In the genomic region with DNA sequence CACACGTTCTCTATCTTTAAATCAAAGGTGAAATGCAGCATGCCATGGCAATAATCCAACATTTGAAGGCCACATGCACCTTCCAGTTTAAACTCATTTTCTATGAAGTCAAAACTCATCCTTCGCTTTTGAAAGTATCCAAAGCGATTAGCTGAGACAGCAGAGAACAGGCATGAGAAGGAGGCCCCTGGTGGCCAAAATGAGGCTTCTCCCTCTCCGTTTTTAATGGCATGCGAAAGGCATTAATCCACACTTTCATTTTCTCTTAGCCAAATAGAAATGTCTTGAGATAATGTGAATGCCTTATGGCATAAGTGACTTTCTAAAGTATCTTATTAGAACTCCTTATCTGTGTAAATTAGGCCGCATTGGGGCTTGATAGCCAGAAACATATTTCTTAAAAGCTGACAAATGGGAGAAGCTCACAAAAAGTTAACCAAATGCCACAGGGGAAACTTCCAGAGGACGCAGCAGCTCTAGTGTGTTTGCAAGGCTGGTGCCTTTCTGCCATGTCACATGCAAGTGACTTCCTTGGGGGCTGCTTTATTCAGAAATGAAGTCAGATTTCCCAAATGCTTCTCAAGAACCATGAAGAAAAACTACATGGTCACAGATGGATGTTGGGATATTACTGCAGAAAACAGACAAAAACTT, we compare ENCODE assay signal across 8 cellular contexts.
DNase-seq lines count a peak whose midpoint lies in the region; FAIRE-seq and TF ChIP-seq lines count a peak whose summit lies in the region.

No MANE protein-coding gene starts in this region.

- no peaks in the 10 kb centered on the region for H3K79me2 ChIP-seq in H9 (ENCODE audit: insufficient read depth, low read length)

- H3K23ac ChIP-seq in H9 (ENCODE audit: insufficient read length, low read depth, low read length), result no peak overlapping the region

- no peak for FAIRE-seq in kidney (lab: Jason Lieb, UNC)

- H3K4me3 ChIP-seq in AG10803 (ENCODE audit: low read length) (peak overlapping the region; percentile 46), kidney (ENCODE audit: low read length in 2 of 2) (peak overlapping the region; percentile 17 to 29)

- H2BK5ac ChIP-seq in H9 (ENCODE audit: insufficient read length, low read length), result no peak overlapping the region

- no peak overlapping the region for H2BK20ac ChIP-seq in H9 (ENCODE audit: low read depth, low read length, poor library complexity, severe bottlenecking)

- H3K9me3 Mint-ChIP-seq in H9 (no peaks in the 10 kb centered on the region), immature natural killer cell (peaks cover 0 to 25% (median 4%) of the 10 kb centered on the region in 6 donors)
- H3K9me3 Mint-ChIP-seq in T-helper 2 cell treated with Interferon-gamma antibody and Interleukin-4, amounts not matched to agents 5 μg/mL and 100 μg/mL, for 36 hours, result no peaks in the 10 kb centered on the region

- H3K4me2 ChIP-seq in H9 (ENCODE audit: insufficient read depth, insufficient read length, low read length), result no peak overlapping the region

- no peak overlapping the region for H4K8ac ChIP-seq in H9 (replicated peaks; ENCODE audit: insufficient read length, low read depth, low read length)

- intact Hi-C loops in kidney (cut with DNase I), result no loop called here

- no peak overlapping the region for H3K27ac Mint-ChIP-seq in H9
- H3K27ac Mint-ChIP-seq in T-helper 2 cell treated with Interferon-gamma antibody and Interleukin-4, amounts not matched to agents 5 μg/mL and 100 μg/mL, for 36 hours, result no peak overlapping the region
- no peak overlapping the region for H3K27ac Mint-ChIP-seq in immature natural killer cell

- H3K56ac ChIP-seq in H9 (ENCODE audit: insufficient read length, low read depth, low read length), result no peak overlapping the region

- H3K27ac ChIP-seq in H9 (ENCODE audit: insufficient read length, low read depth, low read length) (no peak overlapping the region), kidney (ENCODE audit: low read depth in 2 of 2, low read length in 2 of 2) (no peak overlapping the region)

- H3K27me3 Mint-ChIP-seq in H9 (ENCODE audit: low read depth) (no peaks in the 10 kb centered on the region), immature natural killer cell (ENCODE audit: low read depth in 3 of 3) (no peaks in the 10 kb centered on the region)
- no peaks in the 10 kb centered on the region for H3K27me3 Mint-ChIP-seq in T-helper 2 cell treated with Interferon-gamma antibody and Interleukin-4, amounts not matched to agents 5 μg/mL and 100 μg/mL, for 36 hours (ENCODE audit: low read depth)

- no peak overlapping the region for H3K14ac ChIP-seq in H9 (ENCODE audit: insufficient read depth, low read length)

- DNase-seq in AG10803 (ENCODE audit: low read depth) (peak; percentile 29), H9 (peak; percentile 47), kidney (no peak), islet precursor cell (no peak), DMS153 treated with DMSO at 0.1 percent for 48 hours (lab: John Stamatoyannopoulos, UW; ENCODE audit: unreplicated experiment) (no peak), immature natural killer cell (no peak)
- no peak for DNase-seq in T-helper 2 cell treated with Interferon-gamma antibody and Interleukin-4, amounts not matched to agents 5 μg/mL and 100 μg/mL, for 36 hours (ENCODE audit: low spot score)
- DNase-seq in activated naive CD4-positive, alpha-beta T cell treated with Interleukin-2 at 50 U/mL for 16 hours, result no peak

- H3K4me1 ChIP-seq in H9 (ENCODE audit: insufficient read depth, low read length), result peaks cover 7% of the 10 kb centered on the region; the same call in 1 of the 2 replicates
- no peaks in the 10 kb centered on the region for H3K4me1 ChIP-seq in kidney (ENCODE audit: control insufficient read depth in 1 of 2, insufficient read depth in 1 of 2, low read depth in 1 of 2, low read length in 2 of 2)

- no peaks in the 10 kb centered on the region for H3K9me3 ChIP-seq in H9 (ENCODE audit: control insufficient read depth, low read depth, low read length)
- no peaks in the 10 kb centered on the region for H3K9me3 ChIP-seq in kidney (ENCODE audit: control insufficient read depth in 1 of 2, low read length in 2 of 2)

- no peaks in the 10 kb centered on the region for H3K36me3 ChIP-seq in kidney (ENCODE audit: control insufficient read depth in 1 of 2, insufficient read depth in 2 of 2, low read length in 2 of 2)

- H3K23me2 ChIP-seq in H9 (ENCODE audit: insufficient read length, low read depth, low read length, poor library complexity, severe bottlenecking), result no peaks in the 10 kb centered on the region

- H2AFZ ChIP-seq in H9 (ENCODE audit: low read length), result peak overlapping the region; percentile 58

- H3K4me3 Mint-ChIP-seq in H9 (no peak overlapping the region), immature natural killer cell (no peak overlapping the region)
- peak overlapping the region; percentile 46 for H3K4me3 Mint-ChIP-seq in T-helper 2 cell treated with Interferon-gamma antibody and Interleukin-4, amounts not matched to agents 5 μg/mL and 100 μg/mL, for 36 hours

- WGBS in H9 (ENCODE audit: extremely low coverage, insufficient read length, low lambda C conversion rate), result no CpG with 5 or more reads among the region's 7 CpGs

- H3K9ac ChIP-seq in H9 (ENCODE audit: extremely low read depth, insufficient read length, low read length) (no peak overlapping the region), kidney (ENCODE audit: low read length in 2 of 2) (no peak overlapping the region)

- no peaks in the 10 kb centered on the region for H4K20me1 ChIP-seq in H9 (ENCODE audit: control insufficient read depth, insufficient read depth, insufficient read length)

- H4K91ac ChIP-seq in H9 (ENCODE audit: insufficient read length, low read depth, low read length), result no peak overlapping the region

- H3K4ac ChIP-seq in H9 (ENCODE audit: low read depth, low read length), result no peak overlapping the region

- H2BK15ac ChIP-seq in H9 (ENCODE audit: low read depth, low read length), result no peak overlapping the region

- no peak overlapping the region for H2BK12ac ChIP-seq in H9 (ENCODE audit: insufficient read length, low read depth, low read length)

- peaks cover 19 to 21% of the 10 kb centered on the region in 2 experiments for H3K4me1 Mint-ChIP-seq in H9
- no peaks in the 10 kb centered on the region for H3K4me1 Mint-ChIP-seq in T-helper 2 cell treated with Interferon-gamma antibody and Interleukin-4, amounts not matched to agents 5 μg/mL and 100 μg/mL, for 36 hours (ENCODE audit: low read depth)
- H3K4me1 Mint-ChIP-seq in immature natural killer cell, result no peaks in the 10 kb centered on the region

- no peak overlapping the region for H2AK5ac ChIP-seq in H9 (ENCODE audit: insufficient read length, low read length)

- no peaks in the 10 kb centered on the region for H3K36me3 Mint-ChIP-seq in H9 (ENCODE audit: insufficient read depth in 1 of 3, low read depth in 3 of 3)
- no peaks in the 10 kb centered on the region for H3K36me3 Mint-ChIP-seq in T-helper 2 cell treated with Interferon-gamma antibody and Interleukin-4, amounts not matched to agents 5 μg/mL and 100 μg/mL, for 36 hours (ENCODE audit: low read depth)
- H3K36me3 Mint-ChIP-seq in immature natural killer cell, result no peaks in the 10 kb centered on the region

- no peak overlapping the region for H2BK120ac ChIP-seq in H9 (ENCODE audit: low read depth, low read length, poor library complexity, severe bottlenecking)

- no peaks in the 10 kb centered on the region for H3K79me1 ChIP-seq in H9 (ENCODE audit: insufficient read depth, low read depth, low read length, poor library complexity, severe bottlenecking)

- TF ChIP-seq CTCF in AG10803 (conservative IDR thresholded peaks at IDR 0.05; ENCODE audit: low read length) (peak; percentile 73), H9 (conservative IDR thresholded peaks at IDR 0.05) (peak; percentile 80), kidney (IDR thresholded peaks at IDR 0.05; ENCODE audit: borderline replicate concordance, extremely low read depth, insufficient read depth) (peak; percentile 41)

- H3K27me3 ChIP-seq in H9 (ENCODE audit: insufficient read depth, low read length), result no peaks in the 10 kb centered on the region

- no peak overlapping the region for H3T11ph ChIP-seq in H9 (ENCODE audit: low read length)

- no peak overlapping the region for H3K18ac ChIP-seq in H9 (ENCODE audit: insufficient read length, low read depth, low read length)

- no peak overlapping the region for H4K5ac ChIP-seq in H9 (ENCODE audit: insufficient read length, low read depth, low read length)

Comparison
In these comparisons a context has a peak if more than half of its experiments do, and no peak if none do; other contexts are left out.
1. DNase-seq: peak in AG10803 (single experiment) and H9 (single experiment); none in T-helper 2 cell treated with Interferon-gamma antibody and Interleukin-4, amounts not matched to agents 5 μg/mL and 100 μg/mL, for 36 hours (single experiment), kidney (single experiment), islet precursor cell (single experiment), activated naive CD4-positive, alpha-beta T cell treated with Interleukin-2 at 50 U/mL for 16 hours (single experiment), DMS153 treated with DMSO at 0.1 percent for 48 hours (single experiment) and immature natural killer cell (0 of 3).
2. Peak in every context shown above with its lines, with median percentiles within 50 percentile points of each other: CTCF ChIP-seq.